Comparison of ENCODE assay signal across 18 cellular contexts in the genomic region with DNA sequence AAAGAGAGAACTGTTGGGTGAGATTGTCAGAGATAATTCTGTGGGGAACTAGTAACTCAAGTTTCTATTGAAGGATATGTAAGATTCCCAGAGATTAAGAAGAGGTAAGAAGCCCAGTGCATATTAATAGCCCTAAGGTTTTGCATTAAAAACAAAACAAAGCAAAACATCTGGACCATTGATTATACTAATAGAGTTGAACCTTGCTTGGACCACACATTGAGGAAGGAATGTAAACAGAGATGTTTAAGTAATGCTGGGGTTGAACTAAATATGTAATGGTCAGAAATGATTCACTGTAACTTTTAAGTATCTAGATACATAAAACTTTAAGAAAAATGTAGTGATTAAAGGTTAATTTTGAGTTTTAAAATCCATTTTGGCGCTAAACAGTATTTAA.
"Had no signal": no experiment of that assay in that cellular context is flagged by ENCODE, and none has a peak within 500 bp of the region (broad histone marks: within the 10 kb centered on the region; RNA-seq: fewer than 3 reads in every experiment).

No MANE protein-coding gene starts in this region.

- H3K4me3 ChIP-seq: dorsolateral prefrontal cortex, lung, ovary had no signal

- H3K4me1 Mint-ChIP-seq: activated B cell treated with CpG ODN at 0.5 μM for 24 hours; activated naive CD8-positive, alpha-beta T cell treated with anti-CD3 and anti-CD28 coated beads, Interleukin-2, amount 10 ng/mL, durations not matched to agents 7 days and 5 days; neural crest cell; stimulated activated memory B cell treated with anti-CD40 and anti-IgM and Interleukin-4, amounts not matched to agents 10 μg/mL and 1 μg/mL and 100 μg/mL, for 72 hours; T-helper 17 cell had no signal

- H3K36me3 Mint-ChIP-seq: activated naive CD8-positive, alpha-beta T cell treated with anti-CD3 and anti-CD28 coated beads, Interleukin-2, amount 10 ng/mL, durations not matched to agents 7 days and 5 days; stimulated activated memory B cell treated with anti-CD40 and anti-IgM and Interleukin-4, amounts not matched to agents 10 μg/mL and 1 μg/mL and 100 μg/mL, for 72 hours had no signal

- H3K36me3 ChIP-seq: ovary had no signal

- H3K4me3 Mint-ChIP-seq: activated B cell treated with CpG ODN at 0.5 μM for 24 hours; activated naive CD8-positive, alpha-beta T cell treated with anti-CD3 and anti-CD28 coated beads, Interleukin-2, amount 10 ng/mL, durations not matched to agents 7 days and 5 days; activated T-helper 1 cell treated with anti-CD3 and anti-CD28 coated beads, Interleukin-12 subunit alpha, Interleukin-12 subunit beta, Interleukin-2, Interleukin-4 antibody, amounts not matched to agents 30 ng/mL and 10 ng/mL and 1 ng/mL, durations not matched to agents 14 hours and 24 hours and 36 hours; neural crest cell; stimulated activated memory B cell treated with anti-CD40 and anti-IgM and Interleukin-4, amounts not matched to agents 10 μg/mL and 1 μg/mL and 100 μg/mL, for 72 hours; T-helper 17 cell had no signal

- H3K27me3 ChIP-seq: dorsolateral prefrontal cortex, ovary had no signal

- DNase-seq: activated B cell treated with CpG ODN at 0.5 μM for 24 hours; activated CD4-positive, alpha-beta T cell treated with anti-CD3 and anti-CD28 coated beads for 48 hours; activated naive CD4-positive, alpha-beta T cell; activated naive CD8-positive, alpha-beta T cell treated with anti-CD3 and anti-CD28 coated beads, Interleukin-2, amount 10 ng/mL, durations not matched to agents 7 days and 5 days; aorta; dorsolateral prefrontal cortex; glutamatergic neuron; hypothalamus; left cardiac atrium; midbrain; ovary; stimulated activated CD4-positive, alpha-beta T cell treated with anti-CD3 and anti-CD28 coated beads, Interleukin-12 subunit alpha, Interleukin-12 subunit beta, amount 100 ng/mL, for 4 hours; stimulated activated CD4-positive, alpha-beta T cell treated with anti-CD3 and anti-CD28 coated beads, Interleukin-2, amount 100 ng/mL, for 24 hours; T-helper 17 cell had no signal

- H3K27ac Mint-ChIP-seq: activated B cell treated with CpG ODN at 0.5 μM for 24 hours; activated naive CD8-positive, alpha-beta T cell treated with anti-CD3 and anti-CD28 coated beads, Interleukin-2, amount 10 ng/mL, durations not matched to agents 7 days and 5 days; activated T-helper 1 cell treated with anti-CD3 and anti-CD28 coated beads, Interleukin-12 subunit alpha, Interleukin-12 subunit beta, Interleukin-2, Interleukin-4 antibody, amounts not matched to agents 30 ng/mL and 10 ng/mL and 1 ng/mL, durations not matched to agents 14 hours and 24 hours and 36 hours; stimulated activated memory B cell treated with anti-CD40 and anti-IgM and Interleukin-4, amounts not matched to agents 10 μg/mL and 1 μg/mL and 100 μg/mL, for 72 hours; T-helper 17 cell had no signal

- ATAC-seq: left cardiac atrium; stimulated activated memory B cell treated with anti-CD40 and anti-IgM and Interleukin-4, amounts not matched to agents 10 μg/mL and 1 μg/mL and 100 μg/mL, for 72 hours; T-helper 17 cell had no signal

- H3K27me3 Mint-ChIP-seq: activated B cell treated with CpG ODN at 0.5 μM for 24 hours; activated naive CD8-positive, alpha-beta T cell treated with anti-CD3 and anti-CD28 coated beads, Interleukin-2, amount 10 ng/mL, durations not matched to agents 7 days and 5 days; stimulated activated memory B cell treated with anti-CD40 and anti-IgM and Interleukin-4, amounts not matched to agents 10 μg/mL and 1 μg/mL and 100 μg/mL, for 72 hours; T-helper 17 cell had no signal

- H3K9me3 ChIP-seq: ovary had no signal

- H3K27ac ChIP-seq: dorsolateral prefrontal cortex, ovary had no signal
